In the genomic region with DNA sequence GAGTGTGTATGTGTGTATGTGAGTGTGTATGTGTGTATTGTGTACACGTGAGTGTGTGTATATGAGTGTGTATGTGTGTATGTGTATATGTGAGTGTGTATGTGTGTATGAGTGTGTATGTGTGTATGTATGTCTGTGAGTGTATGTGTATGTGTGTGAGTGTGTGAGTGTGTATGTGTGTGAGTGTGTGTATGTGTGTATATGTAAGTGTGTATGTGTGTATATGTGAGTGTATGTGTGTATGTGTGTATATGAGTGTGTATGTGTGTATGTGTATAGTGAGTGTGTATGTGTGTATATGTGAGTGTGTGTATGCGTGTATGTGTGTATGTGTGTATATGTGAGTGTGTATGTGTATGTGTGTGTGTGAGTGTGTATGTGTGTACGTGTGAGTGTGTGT, we compare ENCODE assay signal across 1 cellular context.
TF ChIP-seq lines count a peak whose summit lies in the region.

No MANE protein-coding gene starts in this region.

TF ChIP-seq in K562, 482 proteins besides CTCF, POLR2A, EP300 and RAD21 (continued from another document):
- TF ChIP-seq, protein P1, sequence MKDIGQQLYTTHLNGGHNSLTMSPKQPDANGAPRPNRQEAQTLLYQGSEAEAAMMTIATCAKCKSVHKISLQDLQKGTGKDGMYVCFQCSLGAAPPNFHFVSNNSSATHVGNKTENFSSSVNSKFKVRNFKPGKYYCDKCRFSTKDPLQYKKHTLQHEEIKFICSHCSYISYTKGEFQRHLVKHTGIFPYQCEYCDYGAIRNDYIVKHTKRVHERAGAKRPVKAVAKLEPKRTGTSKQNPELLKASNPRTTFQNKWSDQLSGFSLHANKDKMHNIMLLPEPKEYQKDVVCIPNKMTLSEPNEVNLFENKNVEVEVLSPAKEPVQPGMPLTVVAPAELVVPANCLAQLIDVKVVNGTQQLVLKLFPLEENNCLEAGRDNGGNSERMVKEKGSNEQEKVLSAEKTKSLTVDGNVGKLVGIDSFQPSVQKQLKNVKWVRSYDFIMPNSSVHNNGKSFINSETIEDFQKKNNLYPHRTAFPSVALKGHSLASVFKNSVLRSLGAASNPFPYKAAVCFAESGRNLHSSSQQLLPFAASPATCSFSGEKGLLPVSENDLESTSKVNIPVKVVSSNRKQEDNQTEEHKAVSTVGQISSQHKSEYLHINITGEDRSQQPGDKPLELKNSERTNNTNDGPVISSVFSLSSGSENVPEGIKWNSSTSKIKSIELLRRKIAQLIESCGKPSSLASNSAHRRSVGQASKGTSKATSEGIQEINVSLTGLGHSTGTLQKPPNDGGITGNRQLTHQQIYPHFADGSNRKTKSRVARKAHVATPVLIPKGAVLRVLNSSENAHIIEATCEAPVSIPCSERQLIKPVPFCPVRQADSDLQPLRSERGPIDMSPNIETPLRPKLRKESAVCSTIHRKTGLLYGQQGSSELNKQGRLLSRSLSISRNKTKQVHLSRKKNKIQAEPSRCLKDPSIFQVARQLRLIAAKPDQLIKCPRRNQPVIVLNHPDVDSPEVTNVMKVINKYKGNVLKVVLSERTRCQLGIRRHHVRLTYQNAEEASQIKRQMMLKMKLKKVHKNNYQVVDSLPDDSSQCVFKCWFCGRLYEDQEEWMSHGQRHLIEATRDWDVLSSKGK (CRISPR knock-in tag; IDR thresholded peaks at IDR 0.05) = no peak
- no peak for TF ChIP-seq ILF3 (IDR thresholded peaks at IDR 0.05; ENCODE audit: borderline replicate concordance)
- no peak for TF ChIP-seq ZNF232 (CRISPR knock-in tag; IDR thresholded peaks at IDR 0.05)
- TF ChIP-seq PHF20 (IDR thresholded peaks at IDR 0.05; ENCODE audit: partially characterized antibody) = peak; percentile 43
- TF ChIP-seq DIDO1 (tag; IDR thresholded peaks at IDR 0.05; ENCODE audit: low read depth) = peak; percentile 16; the same call in 1 of the 2 replicates
- TF ChIP-seq THAP7 (CRISPR knock-in tag; IDR thresholded peaks at IDR 0.05) = no peak
- TF ChIP-seq, protein P2, sequence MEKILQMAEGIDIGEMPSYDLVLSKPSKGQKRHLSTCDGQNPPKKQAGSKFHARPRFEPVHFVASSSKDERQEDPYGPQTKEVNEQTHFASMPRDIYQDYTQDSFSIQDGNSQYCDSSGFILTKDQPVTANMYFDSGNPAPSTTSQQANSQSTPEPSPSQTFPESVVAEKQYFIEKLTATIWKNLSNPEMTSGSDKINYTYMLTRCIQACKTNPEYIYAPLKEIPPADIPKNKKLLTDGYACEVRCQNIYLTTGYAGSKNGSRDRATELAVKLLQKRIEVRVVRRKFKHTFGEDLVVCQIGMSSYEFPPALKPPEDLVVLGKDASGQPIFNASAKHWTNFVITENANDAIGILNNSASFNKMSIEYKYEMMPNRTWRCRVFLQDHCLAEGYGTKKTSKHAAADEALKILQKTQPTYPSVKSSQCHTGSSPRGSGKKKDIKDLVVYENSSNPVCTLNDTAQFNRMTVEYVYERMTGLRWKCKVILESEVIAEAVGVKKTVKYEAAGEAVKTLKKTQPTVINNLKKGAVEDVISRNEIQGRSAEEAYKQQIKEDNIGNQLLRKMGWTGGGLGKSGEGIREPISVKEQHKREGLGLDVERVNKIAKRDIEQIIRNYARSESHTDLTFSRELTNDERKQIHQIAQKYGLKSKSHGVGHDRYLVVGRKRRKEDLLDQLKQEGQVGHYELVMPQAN (IDR thresholded peaks at IDR 0.05; ENCODE audit: borderline replicate concordance) = 0 out of 2 replicates have a peak, but pooled peaks have one; percentile 43
- TF ChIP-seq ELF4 (CRISPR knock-in tag; IDR thresholded peaks at IDR 0.05) = peak; percentile 58; the same call in 1 of the 2 replicates
- TF ChIP-seq EHMT2 (IDR thresholded peaks at IDR 0.05) = 0 out of 2 replicates have a peak, but pooled peaks have one; percentile 35
- TF ChIP-seq HDAC1 (IDR thresholded peaks at IDR 0.05) = 0 out of 4 replicates have a peak, but pooled peaks of 1 of the 2 experiments have one; percentile 44
- TF ChIP-seq, protein P3, sequence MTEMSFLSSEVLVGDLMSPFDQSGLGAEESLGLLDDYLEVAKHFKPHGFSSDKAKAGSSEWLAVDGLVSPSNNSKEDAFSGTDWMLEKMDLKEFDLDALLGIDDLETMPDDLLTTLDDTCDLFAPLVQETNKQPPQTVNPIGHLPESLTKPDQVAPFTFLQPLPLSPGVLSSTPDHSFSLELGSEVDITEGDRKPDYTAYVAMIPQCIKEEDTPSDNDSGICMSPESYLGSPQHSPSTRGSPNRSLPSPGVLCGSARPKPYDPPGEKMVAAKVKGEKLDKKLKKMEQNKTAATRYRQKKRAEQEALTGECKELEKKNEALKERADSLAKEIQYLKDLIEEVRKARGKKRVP (CRISPR knock-in tag; IDR thresholded peaks at IDR 0.05) = no peak
- no peak for TF ChIP-seq PCBP2 (IDR thresholded peaks at IDR 0.05; ENCODE audit: low read depth, low read length, poor library complexity, severe bottlenecking)
- TF ChIP-seq SMARCA5 (IDR thresholded peaks at IDR 0.05) = 0 out of 2 replicates have a peak, but pooled peaks have one; percentile 48
- TF ChIP-seq HLTF (IDR thresholded peaks at IDR 0.05) = peak; percentile 68; the same call in 1 of the 2 replicates
- TF ChIP-seq MLLT1 (IDR thresholded peaks at IDR 0.05) = 0 out of 4 replicates have a peak, but pooled peaks of 1 of the 2 experiments have one; percentile 23
- TF ChIP-seq, protein P4, sequence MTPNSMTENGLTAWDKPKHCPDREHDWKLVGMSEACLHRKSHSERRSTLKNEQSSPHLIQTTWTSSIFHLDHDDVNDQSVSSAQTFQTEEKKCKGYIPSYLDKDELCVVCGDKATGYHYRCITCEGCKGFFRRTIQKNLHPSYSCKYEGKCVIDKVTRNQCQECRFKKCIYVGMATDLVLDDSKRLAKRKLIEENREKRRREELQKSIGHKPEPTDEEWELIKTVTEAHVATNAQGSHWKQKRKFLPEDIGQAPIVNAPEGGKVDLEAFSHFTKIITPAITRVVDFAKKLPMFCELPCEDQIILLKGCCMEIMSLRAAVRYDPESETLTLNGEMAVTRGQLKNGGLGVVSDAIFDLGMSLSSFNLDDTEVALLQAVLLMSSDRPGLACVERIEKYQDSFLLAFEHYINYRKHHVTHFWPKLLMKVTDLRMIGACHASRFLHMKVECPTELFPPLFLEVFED (CRISPR knock-in tag; conservative IDR thresholded peaks at IDR 0.05) = peak; percentile 46; the same call in 1 of the 2 replicates
- TF ChIP-seq PHB2 (IDR thresholded peaks at IDR 0.05; ENCODE audit: low read depth) = peak; percentile 46; the same call in 1 of the 2 replicates
- TF ChIP-seq LARP7 (IDR thresholded peaks at IDR 0.05) = 0 out of 2 replicates have a peak, but pooled peaks have one; percentile 77
- peak; percentile 55; the same call in 1 of the 2 replicates for TF ChIP-seq ZBTB26 (CRISPR knock-in tag; IDR thresholded peaks at IDR 0.05)
- peak; percentile 81; the same call in 1 of the 2 replicates for TF ChIP-seq TSC22D4 (tag; IDR thresholded peaks at IDR 0.05)
- TF ChIP-seq KDM1A (IDR thresholded peaks at IDR 0.05) = peak in 1 of 2 experiments; percentile 35; a peak in 1 of 4 replicates
- peak; percentile 47; the same call in 1 of the 2 replicates for TF ChIP-seq OTX1 (CRISPR knock-in tag; IDR thresholded peaks at IDR 0.05)
